ENCODE assay signal across 25 cellular contexts in genomic region chr4:106353786-106354185, GRCh38. TPM values are rescaled to one million over a fixed set of nuclear protein-coding genes. Genes with fewer than 3 reads are reported as not detected.
DNase-seq lines count a peak whose midpoint lies in the region; ATAC-seq, FAIRE-seq and TF ChIP-seq lines count a peak whose summit lies in the region.
"Had no signal": no experiment of that assay in that cellular context is flagged by ENCODE, and none has a peak within 500 bp of the region (broad histone marks: within the 10 kb centered on the region; RNA-seq: fewer than 3 reads in every experiment).

No MANE protein-coding gene starts in this region.

- FAIRE-seq in HepG2 (lab: Jason Lieb, UNC) (no peak), K562 (lab: Jason Lieb, UNC) (no peak)
- FAIRE-seq: A549, D721Med, GM12878, H1 had no signal

- CTCF ChIA-PET in HepG2 (lab: Yijun Ruan, JAX; ENCODE audit: low intra/inter-chr PET ratio, low total read pairs) (no interaction called here), K562 (lab: Yijun Ruan, JAX; ENCODE audit: low intra/inter-chr PET ratio) (no interaction called here)

- BruUV-seq in HepG2 (replicated peaks; lab: Mats Ljungman, UMichigan), result no TSS peak
- no TSS peak for BruUV-seq in K562 (replicated peaks; lab: Mats Ljungman, UMichigan)

- no peaks in the 10 kb centered on the region for H3K36me3 Mint-ChIP-seq in activated naive CD4-positive, alpha-beta T cell treated with anti-CD3 and anti-CD28 coated beads, Interleukin-2, amount 50 U/mL, for 72 hours

- no peak for TF ChIP-seq POLR2A in HepG2 (IDR thresholded peaks at IDR 0.05; ENCODE audit: insufficient read depth in 1 of 2, low read depth in 2 of 2, low read length in 2 of 2)
- TF ChIP-seq POLR2A in right lobe of liver (IDR thresholded peaks at IDR 0.05), result no peak
- TF ChIP-seq POLR2A in K562 (conservative IDR thresholded peaks at IDR 0.05), result no peak

- H3K4me1 ChIP-seq in HepG2 (ENCODE audit: insufficient read depth, low read length), result no peaks in the 10 kb centered on the region
- peaks cover 0 to 7% (median 0%) of the 10 kb centered on the region in 4 donors for H3K4me1 ChIP-seq in right lobe of liver
- no peaks in the 10 kb centered on the region; a peak in 1 of 5 replicates for H3K4me1 ChIP-seq in K562 (replicated peaks in 1 of 2; ENCODE audit: control insufficient read depth in 2 of 2, insufficient read depth in 2 of 2, low read length in 2 of 2)
- H3K4me1 ChIP-seq: A549, BE2C had no signal

- H3K9me3 ChIP-seq in HepG2 (ENCODE audit: low read length), result no peaks in the 10 kb centered on the region
- H3K9me3 ChIP-seq in right lobe of liver, result no peaks in the 10 kb centered on the region
- no peaks in the 10 kb centered on the region for H3K9me3 ChIP-seq in K562 (replicated peaks; ENCODE audit: control insufficient read depth, insufficient read depth, low read depth, low read length)
- H3K9me3 ChIP-seq: A549, BE2C had no signal

- H4K20me1 ChIP-seq in HepG2 (ENCODE audit: insufficient read depth, low read length) (no peaks in the 10 kb centered on the region), K562 (replicated peaks; ENCODE audit: control insufficient read depth, insufficient read depth, low read length) (no peaks in the 10 kb centered on the region)
- H4K20me1 ChIP-seq: BLaER1 treated with 17β-estradiol and CSF1 and Interleukin-3, amounts not matched to agents 10 nM and 100 nM had no signal

- ATAC-seq in HepG2 (no peak), right lobe of liver (no peak), K562 (no peak), HG02852 (IDR thresholded peaks at IDR 0.05; ENCODE audit: unreplicated experiment) (no peak), GM18502 (IDR thresholded peaks at IDR 0.05; ENCODE audit: poor library complexity, unreplicated experiment) (no peak)
- no peak for ATAC-seq in activated naive CD4-positive, alpha-beta T cell treated with anti-CD3 and anti-CD28 coated beads, Interleukin-2, amount 50 U/mL, for 72 hours
- ATAC-seq: A549, GM12878, HCT116 had no signal

- H3K4me3 ChIP-seq in HepG2 (replicated peaks in 1 of 3; ENCODE audit: insufficient read depth in 1 of 3, low read depth in 2 of 3, low read length in 3 of 3) (no peak overlapping the region), right lobe of liver (no peak overlapping the region), K562 (no peak overlapping the region)
- H3K4me3 ChIP-seq: A549; BLaER1 treated with 17β-estradiol and CSF1 and Interleukin-3, amounts not matched to agents 10 nM and 100 nM; GM12878 had no signal

- no peak overlapping the region for H3K27ac Mint-ChIP-seq in activated naive CD4-positive, alpha-beta T cell treated with anti-CD3 and anti-CD28 coated beads, Interleukin-2, amount 50 U/mL, for 72 hours
- H3K27ac Mint-ChIP-seq: CD4-positive, alpha-beta T cell; H9 had no signal

- H2AFZ ChIP-seq in HepG2 (ENCODE audit: low read length), result no peak overlapping the region
- H2AFZ ChIP-seq in K562 (ENCODE audit: low read depth, low read length), result no peak overlapping the region

- no peak for TF ChIP-seq RAD21 in HepG2 (CRISPR knock-in tag; IDR thresholded peaks at IDR 0.05)
- TF ChIP-seq RAD21 in K562 (CRISPR knock-in tag; conservative IDR thresholded peaks at IDR 0.05 in 1 of 2, IDR thresholded peaks at IDR 0.05 in 1 of 2), result no peak

- DNase-seq in HepG2 (ENCODE audit: low spot score) (no peak), right lobe of liver (no peak), K562 (ENCODE audit: extremely low read depth in 1 of 4, low spot score in 3 of 4) (no peak), iris pigment epithelial cell (ENCODE audit: low read depth) (peak; percentile 50)
- no peak for DNase-seq in activated naive CD4-positive, alpha-beta T cell treated with anti-CD3 and anti-CD28 coated beads, Interleukin-2, amount 50 U/mL, for 72 hours (ENCODE audit: low spot score in 2 of 2)
- DNase-seq: 8988T; ACHN; AML-193; BE2C; CD4-positive, alpha-beta T cell; CD8-positive, alpha-beta memory T cell; DMS 273 treated with DMSO at 0.1 percent for 48 hours; DMS79; EL; GDM1; H9 had no signal

- POLR2A ChIA-PET in HepG2 (lab: Yijun Ruan, JAX), result no interaction called here
- POLR2A ChIA-PET in K562 (lab: Yijun Ruan, JAX), result no interaction called here

- no peak overlapping the region for H3K4me2 ChIP-seq in HepG2 (ENCODE audit: low read depth, low read length)
- H3K4me2 ChIP-seq in K562 (ENCODE audit: insufficient read depth, low read length), result no peak overlapping the region
- H3K4me2 ChIP-seq: A549; BLaER1 treated with 17β-estradiol and CSF1 and Interleukin-3, amounts not matched to agents 10 nM and 100 nM had no signal

- in situ Hi-C loops in HepG2 (cut with HindIII; ENCODE audit: extremely low pct_ligation_motif_present, low pct_unique_long_range_greater_than_20kb), result loop anchor here (25.0 kb wide), 1 partner anchor 459 kb away; no protein-coding TSS in a partner anchor
- in situ Hi-C loops in K562 (cut with MboI), result no loop called here

- no peaks in the 10 kb centered on the region for H3K9me3 Mint-ChIP-seq in activated naive CD4-positive, alpha-beta T cell treated with anti-CD3 and anti-CD28 coated beads, Interleukin-2, amount 50 U/mL, for 72 hours
- H3K9me3 Mint-ChIP-seq: CD14-positive monocyte; CD4-positive, alpha-beta T cell; CD8-positive, alpha-beta memory T cell; H9 had no signal

- H3K9ac ChIP-seq in HepG2 (ENCODE audit: insufficient read depth, low read depth, low read length) (no peak overlapping the region), K562 (ENCODE audit: insufficient read depth in 1 of 2, low read depth in 2 of 2, low read length in 2 of 2) (no peak overlapping the region)
- H3K9ac ChIP-seq: BLaER1 treated with 17β-estradiol and CSF1 and Interleukin-3, amounts not matched to agents 10 nM and 100 nM had no signal

- H3K79me2 ChIP-seq in HepG2 (ENCODE audit: insufficient read depth, low read length), result no peaks in the 10 kb centered on the region
- no peaks in the 10 kb centered on the region for H3K79me2 ChIP-seq in K562 (ENCODE audit: control insufficient read depth, insufficient read depth, low read length)

- TF ChIP-seq CTCF in HepG2 (CRISPR knock-in tag; IDR thresholded peaks at IDR 0.05) (no peak), right lobe of liver (IDR thresholded peaks at IDR 0.05) (no peak), K562 (IDR thresholded peaks at IDR 0.05 in 2 of 3, conservative IDR thresholded peaks at IDR 0.05 in 1 of 3; ENCODE audit: insufficient read depth in 2 of 3, low read depth in 1 of 3, low read length in 3 of 3) (no peak)

- no peaks in the 10 kb centered on the region for H3K27me3 ChIP-seq in HepG2 (ENCODE audit: control insufficient read depth in 1 of 2, insufficient read depth in 2 of 2, low read length in 2 of 2)
- H3K27me3 ChIP-seq in right lobe of liver, result no peaks in the 10 kb centered on the region
- no peaks in the 10 kb centered on the region for H3K27me3 ChIP-seq in K562 (ENCODE audit: control insufficient read depth in 2 of 2, insufficient read depth in 2 of 2, low read length in 2 of 2)
- H3K27me3 ChIP-seq: BE2C; BLaER1 treated with 17β-estradiol and CSF1 and Interleukin-3, amounts not matched to agents 10 nM and 100 nM had no signal

- TF ChIP-seq EP300 in HepG2 (IDR thresholded peaks at IDR 0.05; ENCODE audit: low read depth in 2 of 2, low read length in 2 of 2), result no peak
- TF ChIP-seq EP300 in HepG2 (CRISPR knock-in tag; IDR thresholded peaks at IDR 0.05; ENCODE audit: borderline replicate concordance), result no peak
- TF ChIP-seq EP300 in K562 (IDR thresholded peaks at IDR 0.05; ENCODE audit: low read length), result no peak

- H3K9me1 ChIP-seq in K562 (ENCODE audit: control insufficient read depth, insufficient read depth, low read length), result no peaks in the 10 kb centered on the region

- intact Hi-C loops in HepG2 (cut with micrococcal nuclease; ENCODE audit: unreplicated experiment) (no loop called here), right lobe of liver (cut with DNase I) (no loop called here), K562 (cut with micrococcal nuclease) (no loop called here)

- no peak overlapping the region for H3K27ac ChIP-seq in HepG2 (ENCODE audit: extremely low read length, insufficient read depth, low read length)
- no peak overlapping the region for H3K27ac ChIP-seq in right lobe of liver
- no peak overlapping the region for H3K27ac ChIP-seq in K562 (ENCODE audit: extremely low read depth, low read depth, low read length)
- H3K27ac ChIP-seq: A549; BLaER1 treated with 17β-estradiol and CSF1 and Interleukin-3, amounts not matched to agents 10 nM and 100 nM had no signal

- 97% methylated on average over 1 of the region's 1 CpG for WGBS in HepG2 (ENCODE audit: low lambda C conversion rate)
- 100% methylated on average over 1 of the region's 1 CpG for WGBS in right lobe of liver (ENCODE audit: insufficient coverage, low coverage, low lambda C conversion rate, missing lambda C conversion rate)
- WGBS in K562 (ENCODE audit: insufficient coverage, low coverage, missing lambda C conversion rate), result 88% methylated on average over 1 of the region's 1 CpG

- H3K36me3 ChIP-seq in HepG2 (replicated peaks in 1 of 2; ENCODE audit: control insufficient read depth in 1 of 2, insufficient read depth in 2 of 2, low read length in 2 of 2) (peaks cover 0 to under 1% of the 10 kb centered on the region in 2 experiments; a peak in 3 of 5 replicates), right lobe of liver (peaks cover 0 to 2% (median 0%) of the 10 kb centered on the region in 4 donors), K562 (ENCODE audit: control insufficient read depth, insufficient read depth, low read length) (peaks cover 8% of the 10 kb centered on the region; the same call in 1 of the 3 replicates)

RNA-seq across cellular contexts. Expression of gene GIMD1, which starts 14.8 kb away (rescaled TPM):
- total RNA-seq in HepG2 (2016; rRNA removed; fragmentation: Illumina TruSeq; extraction: Trizol) (not detected in 2 replicates), right lobe of liver (not detected), K562 (2014; rRNA removed) (not detected in 2 replicates), K562 (2014; rRNA removed; fragmentation: Illumina TruSeq; extraction: Trizol) (not detected in 2 replicates), K562 (2015; rRNA removed; fragmentation: Illumina TruSeq; extraction: Trizol) (not detected in 2 replicates), K562 (2021) (not detected in 2 replicates)
- not detected in 2 replicates for total RNA-seq in HepG2 (2016; cell fraction: cytosol; rRNA removed; fragmentation: Illumina TruSeq; extraction: Trizol; ENCODE audit: low read depth)
- not detected in 2 replicates for total RNA-seq in HepG2 (2016; cell fraction: insoluble cytoplasmic fraction; rRNA removed; fragmentation: Illumina TruSeq; extraction: Trizol)
- not detected in 2 replicates for total RNA-seq in HepG2 (2016; cell fraction: membrane; rRNA removed; fragmentation: Illumina TruSeq; extraction: Trizol)
- total RNA-seq in HepG2 (2016; cell fraction: nucleus; rRNA removed; fragmentation: Illumina TruSeq; extraction: Trizol), result not detected in 2 replicates
- polyA plus RNA-seq in HepG2 (2011; rRNA removed) (not detected in 2 replicates), K562 (2011; rRNA removed) (not detected in 2 replicates), K562 (2014; fragmentation: Illumina TruSeq; extraction: Trizol) (not detected in 2 replicates), K562 (2014; fragmentation: Nextera tagmentation; extraction: Ambion mirVana) (not detected), K562 (2014; rRNA removed) (not detected in 2 replicates)
- not detected in 2 replicates for polyA plus RNA-seq in HepG2 (2011; cell fraction: cytosol; rRNA removed)
- not detected in 2 replicates for polyA plus RNA-seq in HepG2 (2011; cell fraction: nucleus; rRNA removed)
- polyA plus RNA-seq in HepG2 (2012), result not detected in 2 replicates
- not detected in 2 replicates for polyA plus RNA-seq in HepG2 (2016; cell fraction: cytosol; fragmentation: Illumina TruSeq; extraction: Trizol; ENCODE audit: low read depth)
- not detected in 2 replicates for polyA plus RNA-seq in HepG2 (2016; cell fraction: insoluble cytoplasmic fraction; fragmentation: Illumina TruSeq; extraction: Trizol; ENCODE audit: low read depth)
- not detected in 2 replicates for polyA plus RNA-seq in HepG2 (2016; cell fraction: membrane; fragmentation: Illumina TruSeq; extraction: Trizol; ENCODE audit: low read depth)
- polyA plus RNA-seq in HepG2 (2016; cell fraction: nucleus; fragmentation: Illumina TruSeq; extraction: Trizol; ENCODE audit: insufficient read depth, low read depth), result not detected in 2 replicates
- not detected in 2 replicates for polyA minus RNA-seq in HepG2 (2011; rRNA and poly(A)+ RNA removed; ENCODE audit: low replicate concordance)
- polyA minus RNA-seq in HepG2 (2011; cell fraction: cytosol; rRNA and poly(A)+ RNA removed), result not detected in 2 replicates
- not detected in 2 replicates for polyA minus RNA-seq in HepG2 (2011; cell fraction: nucleus; rRNA and poly(A)+ RNA removed)
- total RNA-seq in K562 (2011; cell fraction: chromatin; rRNA removed; ENCODE audit: low replicate concordance), result not detected in 2 replicates
- total RNA-seq in K562 (2011; cell fraction: nucleolus; rRNA removed), result not detected in 2 replicates
- total RNA-seq in K562 (2011; cell fraction: nucleoplasm; rRNA removed), result not detected in 2 replicates
- not detected in 2 replicates for polyA plus RNA-seq in K562 (2011; cell fraction: cytosol; rRNA removed)
- polyA plus RNA-seq in K562 (2011; cell fraction: nucleus; rRNA removed), result not detected in 2 replicates
- not detected in 2 replicates for polyA plus RNA-seq in K562 (2012)
- polyA minus RNA-seq in K562 (2011; rRNA and poly(A)+ RNA removed), result not detected in 2 replicates
- not detected in 2 replicates for polyA minus RNA-seq in K562 (2011; cell fraction: cytosol; rRNA and poly(A)+ RNA removed)
- polyA minus RNA-seq in K562 (2011; cell fraction: nucleus; rRNA and poly(A)+ RNA removed), result not detected in 2 replicates
- total RNA-seq in activated naive CD4-positive, alpha-beta T cell treated with anti-CD3 and anti-CD28 coated beads, Interleukin-2, amount 50 U/mL, for 72 hours, result not detected
- total RNA-seq: CD4-positive, alpha-beta T cell; CD8-positive, alpha-beta memory T cell; GM12878; H1; H9 had no signal
- polyA plus RNA-seq: A549; CD14-positive monocyte; CD8-positive, alpha-beta memory T cell; H1 had no signal

RNA-seq across cellular contexts. Expression of gene AIMP1, which starts 37.4 kb away (rescaled TPM):
- total RNA-seq in HepG2 (2016; rRNA removed; fragmentation: Illumina TruSeq; extraction: Trizol) (82.9 and 116 TPM in 2 replicates), right lobe of liver (10 to 100 TPM; 15.0 to 21.2 (median 16.7) TPM), K562 (2014; rRNA removed) (28.7 and 39.9 TPM in 2 replicates), K562 (2014; rRNA removed; fragmentation: Illumina TruSeq; extraction: Trizol) (71.5 and 98.0 TPM in 2 replicates), K562 (2015; rRNA removed; fragmentation: Illumina TruSeq; extraction: Trizol) (42.9 and 48.7 TPM in 2 replicates), K562 (2021) (65.9 and 70.1 TPM in 2 replicates)
- total RNA-seq in HepG2 (2016; cell fraction: cytosol; rRNA removed; fragmentation: Illumina TruSeq; extraction: Trizol; ENCODE audit: low read depth), result 30.5 and 34.0 TPM in 2 replicates
- total RNA-seq in HepG2 (2016; cell fraction: insoluble cytoplasmic fraction; rRNA removed; fragmentation: Illumina TruSeq; extraction: Trizol), result 83.6 and 117 TPM in 2 replicates
- 39.0 and 40.1 TPM in 2 replicates for total RNA-seq in HepG2 (2016; cell fraction: membrane; rRNA removed; fragmentation: Illumina TruSeq; extraction: Trizol)
- total RNA-seq in HepG2 (2016; cell fraction: nucleus; rRNA removed; fragmentation: Illumina TruSeq; extraction: Trizol), result 44.3 and 52.5 TPM in 2 replicates
- polyA plus RNA-seq in HepG2 (2011; rRNA removed) (19.6 and 28.6 TPM in 2 replicates), K562 (2011; rRNA removed) (43.0 and 59.8 TPM in 2 replicates), K562 (2014; fragmentation: Illumina TruSeq; extraction: Trizol) (74.3 and 89.1 TPM in 2 replicates), K562 (2014; fragmentation: Nextera tagmentation; extraction: Ambion mirVana) (100 to 1,000 TPM; 128 to 141 TPM), K562 (2014; rRNA removed) (60.3 and 60.4 TPM in 2 replicates)
- 10.4 and 14.9 TPM in 2 replicates for polyA plus RNA-seq in HepG2 (2011; cell fraction: cytosol; rRNA removed)
- 14.5 and 20.1 TPM in 2 replicates for polyA plus RNA-seq in HepG2 (2011; cell fraction: nucleus; rRNA removed)
- polyA plus RNA-seq in HepG2 (2012), result 51.2 and 79.1 TPM in 2 replicates
- 20.3 and 22.2 TPM in 2 replicates for polyA plus RNA-seq in HepG2 (2016; cell fraction: cytosol; fragmentation: Illumina TruSeq; extraction: Trizol; ENCODE audit: low read depth)
- 110 and 116 TPM in 2 replicates for polyA plus RNA-seq in HepG2 (2016; cell fraction: insoluble cytoplasmic fraction; fragmentation: Illumina TruSeq; extraction: Trizol; ENCODE audit: low read depth)
- 23.9 and 29.0 TPM in 2 replicates for polyA plus RNA-seq in HepG2 (2016; cell fraction: membrane; fragmentation: Illumina TruSeq; extraction: Trizol; ENCODE audit: low read depth)
- 92.7 and 105 TPM in 2 replicates for polyA plus RNA-seq in HepG2 (2016; cell fraction: nucleus; fragmentation: Illumina TruSeq; extraction: Trizol; ENCODE audit: insufficient read depth, low read depth)
- 2.7 and 3.9 TPM in 2 replicates for polyA minus RNA-seq in HepG2 (2011; rRNA and poly(A)+ RNA removed; ENCODE audit: low replicate concordance)
- 10.7 and 11.9 TPM in 2 replicates for polyA minus RNA-seq in HepG2 (2011; cell fraction: cytosol; rRNA and poly(A)+ RNA removed)
- polyA minus RNA-seq in HepG2 (2011; cell fraction: nucleus; rRNA and poly(A)+ RNA removed), result 20.3 and 25.0 TPM in 2 replicates
- total RNA-seq in K562 (2011; cell fraction: chromatin; rRNA removed; ENCODE audit: low replicate concordance), result 5.0 and 25.9 TPM in 2 replicates
- total RNA-seq in K562 (2011; cell fraction: nucleolus; rRNA removed), result 3.0 and 4.1 TPM in 2 replicates
- total RNA-seq in K562 (2011; cell fraction: nucleoplasm; rRNA removed), result 7.5 and 13.0 TPM in 2 replicates
- polyA plus RNA-seq in K562 (2011; cell fraction: cytosol; rRNA removed), result 3.7 and 10.7 TPM in 2 replicates
- 10.3 and 21.6 TPM in 2 replicates for polyA plus RNA-seq in K562 (2011; cell fraction: nucleus; rRNA removed)
- polyA plus RNA-seq in K562 (2012), result 51.3 and 68.3 TPM in 2 replicates
- polyA minus RNA-seq in K562 (2011; rRNA and poly(A)+ RNA removed), result 19.7 and 23.7 TPM in 2 replicates
- polyA minus RNA-seq in K562 (2011; cell fraction: cytosol; rRNA and poly(A)+ RNA removed), result 13.6 TPM in 2 replicates
- 5.3 and 9.7 TPM in 2 replicates for polyA minus RNA-seq in K562 (2011; cell fraction: nucleus; rRNA and poly(A)+ RNA removed)
- total RNA-seq in activated naive CD4-positive, alpha-beta T cell treated with anti-CD3 and anti-CD28 coated beads, Interleukin-2, amount 50 U/mL, for 72 hours, result 10 to 100 TPM; 39.1 to 53.6 TPM

RNA-seq across cellular contexts. Expression of gene TBCK, which starts 37.8 kb away (rescaled TPM):
- total RNA-seq in HepG2 (2016; rRNA removed; fragmentation: Illumina TruSeq; extraction: Trizol) (44.3 and 51.0 TPM in 2 replicates), right lobe of liver (10 to 100 TPM; 15.1 to 20.1 (median 16.8) TPM), K562 (2014; rRNA removed) (16.0 and 16.2 TPM in 2 replicates), K562 (2014; rRNA removed; fragmentation: Illumina TruSeq; extraction: Trizol) (20.9 and 22.4 TPM in 2 replicates), K562 (2015; rRNA removed; fragmentation: Illumina TruSeq; extraction: Trizol) (20.1 and 22.9 TPM in 2 replicates), K562 (2021) (23.8 and 23.9 TPM in 2 replicates)
- 51.6 and 59.0 TPM in 2 replicates for total RNA-seq in HepG2 (2016; cell fraction: cytosol; rRNA removed; fragmentation: Illumina TruSeq; extraction: Trizol; ENCODE audit: low read depth)
- total RNA-seq in HepG2 (2016; cell fraction: insoluble cytoplasmic fraction; rRNA removed; fragmentation: Illumina TruSeq; extraction: Trizol), result 38.7 and 48.0 TPM in 2 replicates
- total RNA-seq in HepG2 (2016; cell fraction: membrane; rRNA removed; fragmentation: Illumina TruSeq; extraction: Trizol), result 31.2 and 40.8 TPM in 2 replicates
- 170 and 177 TPM in 2 replicates for total RNA-seq in HepG2 (2016; cell fraction: nucleus; rRNA removed; fragmentation: Illumina TruSeq; extraction: Trizol)
- polyA plus RNA-seq in HepG2 (2011; rRNA removed) (55.7 and 62.4 TPM in 2 replicates), K562 (2011; rRNA removed) (21.7 and 26.6 TPM in 2 replicates), K562 (2014; fragmentation: Illumina TruSeq; extraction: Trizol) (9.1 and 11.3 TPM in 2 replicates), K562 (2014; fragmentation: Nextera tagmentation; extraction: Ambion mirVana) (10 to 100 TPM in 1 of 2 experiments, 1 to 10 TPM in 1; 5.3 to 11.1 TPM), K562 (2014; rRNA removed) (10.6 and 15.7 TPM in 2 replicates)
- 20.1 and 25.7 TPM in 2 replicates for polyA plus RNA-seq in HepG2 (2011; cell fraction: cytosol; rRNA removed)
- polyA plus RNA-seq in HepG2 (2011; cell fraction: nucleus; rRNA removed), result 121 and 149 TPM in 2 replicates
- polyA plus RNA-seq in HepG2 (2012), result 24.7 and 32.0 TPM in 2 replicates
- 1.9 and 2.8 TPM in 2 replicates for polyA plus RNA-seq in HepG2 (2016; cell fraction: cytosol; fragmentation: Illumina TruSeq; extraction: Trizol; ENCODE audit: low read depth)
- polyA plus RNA-seq in HepG2 (2016; cell fraction: insoluble cytoplasmic fraction; fragmentation: Illumina TruSeq; extraction: Trizol; ENCODE audit: low read depth), result 27.6 and 28.6 TPM in 2 replicates
- 6.4 and 6.6 TPM in 2 replicates for polyA plus RNA-seq in HepG2 (2016; cell fraction: membrane; fragmentation: Illumina TruSeq; extraction: Trizol; ENCODE audit: low read depth)
- polyA plus RNA-seq in HepG2 (2016; cell fraction: nucleus; fragmentation: Illumina TruSeq; extraction: Trizol; ENCODE audit: insufficient read depth, low read depth), result 52.1 and 53.0 TPM in 2 replicates
- polyA minus RNA-seq in HepG2 (2011; rRNA and poly(A)+ RNA removed; ENCODE audit: low replicate concordance), result 16.3 and 149 TPM in 2 replicates
- polyA minus RNA-seq in HepG2 (2011; cell fraction: cytosol; rRNA and poly(A)+ RNA removed), result 25.6 and 32.7 TPM in 2 replicates
- 587 and 688 TPM in 2 replicates for polyA minus RNA-seq in HepG2 (2011; cell fraction: nucleus; rRNA and poly(A)+ RNA removed)
- total RNA-seq in K562 (2011; cell fraction: chromatin; rRNA removed; ENCODE audit: low replicate concordance), result 91.7 and 171 TPM in 2 replicates
- total RNA-seq in K562 (2011; cell fraction: nucleolus; rRNA removed), result 55.7 and 67.0 TPM in 2 replicates
- total RNA-seq in K562 (2011; cell fraction: nucleoplasm; rRNA removed), result 69.7 and 80.2 TPM in 2 replicates
- 9.0 and 10.9 TPM in 2 replicates for polyA plus RNA-seq in K562 (2011; cell fraction: cytosol; rRNA removed)
- 55.6 and 61.3 TPM in 2 replicates for polyA plus RNA-seq in K562 (2011; cell fraction: nucleus; rRNA removed)
- polyA plus RNA-seq in K562 (2012), result 9.5 and 10.2 TPM in 2 replicates
- 66.3 and 82.8 TPM in 2 replicates for polyA minus RNA-seq in K562 (2011; rRNA and poly(A)+ RNA removed)
- 11.5 and 12.3 TPM in 2 replicates for polyA minus RNA-seq in K562 (2011; cell fraction: cytosol; rRNA and poly(A)+ RNA removed)
- polyA minus RNA-seq in K562 (2011; cell fraction: nucleus; rRNA and poly(A)+ RNA removed), result 160 and 215 TPM in 2 replicates
- total RNA-seq in activated naive CD4-positive, alpha-beta T cell treated with anti-CD3 and anti-CD28 coated beads, Interleukin-2, amount 50 U/mL, for 72 hours, result 10 to 100 TPM; 17.6 to 45.9 TPM

Comparison
In these comparisons a context has a peak if more than half of its experiments do, and no peak if none do; other contexts are left out.
1. Of the 241 proteins assayed by ChIP-seq in both HepG2 and K562: peak only in HepG2: none; only in K562: none; in both: CEBPB; in neither: 240.